24 cellular contexts compared by ENCODE assay signal in genomic region chr1:72869873-72870272, GRCh38.
DNase-seq lines count a peak whose midpoint lies in the region; ATAC-seq, FAIRE-seq and TF ChIP-seq lines count a peak whose summit lies in the region.
"Had no signal": no experiment of that assay in that cellular context is flagged by ENCODE, and none has a peak within 500 bp of the region (broad histone marks: within the 10 kb centered on the region; RNA-seq: fewer than 3 reads in every experiment).

No MANE protein-coding gene starts in this region.

- peak overlapping the region; percentile 26 for H2AFZ ChIP-seq in neuronal stem cell (ENCODE audit: low read length)

- no peak overlapping the region for H4K8ac ChIP-seq in neuronal stem cell (ENCODE audit: low read depth, low read length)

- FAIRE-seq in D721Med (lab: Jason Lieb, UNC), result no peak
- FAIRE-seq: A204.1, GM12878, GM12892, GM18507 had no signal

- H3K9me3 ChIP-seq in A673 (ENCODE audit: low read depth, low read length, poor library complexity, severe bottlenecking), result peaks cover 2% of the 10 kb centered on the region
- H3K9me3 ChIP-seq in SK-N-MC (ENCODE audit: low read depth, low read length), result no peaks in the 10 kb centered on the region
- no peaks in the 10 kb centered on the region for H3K9me3 ChIP-seq in neuronal stem cell (replicated peaks in 1 of 2; ENCODE audit: control insufficient read depth in 2 of 2, insufficient read depth in 1 of 2, low read depth in 1 of 2, low read length in 2 of 2)
- no peaks in the 10 kb centered on the region for H3K9me3 ChIP-seq in psoas muscle
- H3K9me3 ChIP-seq: BLaER1 treated with 17β-estradiol and CSF1 and Interleukin-3, amounts not matched to agents 10 nM and 100 nM; Caco-2 had no signal

- CTCF ChIA-PET in A673 (lab: Charles Lee), result interaction anchor here (1.6 kb wide), 1 partner anchor 164 kb away, joined by 8 read pairs; no protein-coding TSS in a partner anchor

- POLR2A ChIA-PET in A673 (lab: Charles Lee; ENCODE audit: low non-redundant PET), result interaction anchor here (1.0 kb wide), 2 partner anchors 161 to 164 kb away, joined by 4 to 24 read pairs; no protein-coding TSS in a partner anchor

- intact Hi-C loops in A673 (cut with micrococcal nuclease; ENCODE audit: unreplicated experiment) (loop anchor here (1.0 to 10.0 kb wide), 4 partner anchors 165 to 955 kb away; no protein-coding TSS in a partner anchor), psoas muscle (cut with DNase I) (no loop called here)

- H3K4me3 ChIP-seq in A673 (ENCODE audit: low read depth, low read length, poor library complexity, severe bottlenecking) (no peak overlapping the region), SK-N-MC (no peak overlapping the region), neuronal stem cell (ENCODE audit: low read length in 2 of 2) (no peak overlapping the region), psoas muscle (no peak overlapping the region)
- H3K4me3 ChIP-seq: BLaER1 treated with 17β-estradiol and CSF1 and Interleukin-3, amounts not matched to agents 10 nM and 100 nM; GM12878 had no signal

- H3K4ac ChIP-seq in neuronal stem cell (ENCODE audit: low read length), result no peak overlapping the region

- no peak overlapping the region for H3K9ac ChIP-seq in SK-N-MC (ENCODE audit: insufficient read length)
- no peak overlapping the region for H3K9ac ChIP-seq in neuronal stem cell (ENCODE audit: low read depth, low read length, poor library complexity)
- H3K9ac ChIP-seq: BLaER1 treated with 17β-estradiol and CSF1 and Interleukin-3, amounts not matched to agents 10 nM and 100 nM had no signal

- no peak overlapping the region for H3K18ac ChIP-seq in neuronal stem cell (ENCODE audit: low read length)

- TF ChIP-seq CTCF in A673 (conservative IDR thresholded peaks at IDR 0.05; ENCODE audit: low read depth, low read length) (no peak), D721Med (IDR thresholded peaks at IDR 0.05; ENCODE audit: insufficient read depth, missing control alignments) (no peak), psoas muscle (IDR thresholded peaks at IDR 0.05) (no peak)

- no peaks in the 10 kb centered on the region for H3K79me1 ChIP-seq in neuronal stem cell (ENCODE audit: low read depth, low read length)

- H3K4me1 ChIP-seq in A673 (ENCODE audit: insufficient read depth, low read length, poor library complexity, severe bottlenecking) (peaks cover 31% of the 10 kb centered on the region), neuronal stem cell (ENCODE audit: control insufficient read depth in 2 of 2, insufficient read depth in 1 of 2, low read depth in 1 of 2, low read length in 2 of 2) (no peaks in the 10 kb centered on the region), psoas muscle (no peaks in the 10 kb centered on the region)
- H3K4me1 ChIP-seq: BLaER1 treated with 17β-estradiol and CSF1 and Interleukin-3, amounts not matched to agents 10 nM and 100 nM; Caco-2 had no signal

- peak overlapping the region; percentile 84 for H3K27ac ChIP-seq in A673 (ENCODE audit: low read depth, low read length, poor library complexity, severe bottlenecking)
- peak overlapping the region; percentile 90 for H3K27ac ChIP-seq in SK-N-MC
- H3K27ac ChIP-seq in neuronal stem cell (replicated peaks; ENCODE audit: low read length), result no peak overlapping the region
- no peak overlapping the region for H3K27ac ChIP-seq in psoas muscle
- H3K27ac ChIP-seq: BLaER1 treated with 17β-estradiol and CSF1 and Interleukin-3, amounts not matched to agents 10 nM and 100 nM; C4-2B had no signal

- BruUV-seq in A673 (replicated peaks; lab: Mats Ljungman, UMichigan), result no TSS peak

- H3K4me2 ChIP-seq in neuronal stem cell (ENCODE audit: insufficient read depth, low read length, poor library complexity, severe bottlenecking), result no peak overlapping the region
- H3K4me2 ChIP-seq: BLaER1 treated with 17β-estradiol and CSF1 and Interleukin-3, amounts not matched to agents 10 nM and 100 nM had no signal

- no peaks in the 10 kb centered on the region for H3K36me3 ChIP-seq in A673 (ENCODE audit: insufficient read depth, low read length, poor library complexity, severe bottlenecking)
- H3K36me3 ChIP-seq in SK-N-MC (ENCODE audit: insufficient read depth, low read length), result no peaks in the 10 kb centered on the region
- no peaks in the 10 kb centered on the region for H3K36me3 ChIP-seq in neuronal stem cell (replicated peaks in 1 of 2; ENCODE audit: control insufficient read depth in 2 of 2, insufficient read depth in 2 of 2, low read length in 2 of 2)
- H3K36me3 ChIP-seq in psoas muscle (ENCODE audit: insufficient read depth in 1 of 2, low read depth in 1 of 2), result no peaks in the 10 kb centered on the region
- H3K36me3 ChIP-seq: BLaER1 treated with 17β-estradiol and CSF1 and Interleukin-3, amounts not matched to agents 10 nM and 100 nM had no signal

- no peak overlapping the region for H2BK12ac ChIP-seq in neuronal stem cell (ENCODE audit: low read length)

- no peak overlapping the region for H2BK15ac ChIP-seq in neuronal stem cell (ENCODE audit: low read length)

- H3K14ac ChIP-seq in neuronal stem cell (ENCODE audit: low read length), result no peak overlapping the region

- no peak overlapping the region for H4K91ac ChIP-seq in neuronal stem cell (ENCODE audit: low read depth, low read length, poor library complexity)

- H3K23ac ChIP-seq in neuronal stem cell (ENCODE audit: low read depth, low read length, poor library complexity), result no peak overlapping the region

- peak; percentile 80 for DNase-seq in A673 (ENCODE audit: low spot score)
- peak; percentile 45 for DNase-seq in SK-N-MC (ENCODE audit: low read depth, low spot score)
- no peak for DNase-seq in neuronal stem cell (ENCODE audit: low spot score)
- no peak for DNase-seq in D721Med (ENCODE audit: insufficient read length, low spot score)
- DNase-seq in psoas muscle, result no peak
- DNase-seq: 8988T; AML-193; Caco-2; Calu3; CD4-positive, alpha-beta T cell; CD8-positive, alpha-beta T cell; DMS153; DMS53; DMS79; DND-41; EL; GDM1 had no signal

- H2BK5ac ChIP-seq in neuronal stem cell (ENCODE audit: low read length), result no peak overlapping the region

- no peak overlapping the region for H2AK5ac ChIP-seq in neuronal stem cell (ENCODE audit: low read depth, low read length)

- ATAC-seq in activated CD4-positive, CD25-positive, alpha-beta regulatory T cell treated with anti-CD3 and anti-CD28 coated beads, Interleukin-2, amount 50 U/mL, for 24 hours, result no peak
- no peak for ATAC-seq in psoas muscle
- ATAC-seq: CD8-positive, alpha-beta T cell; GM12878 had no signal

- H2BK120ac ChIP-seq in neuronal stem cell (ENCODE audit: low read depth, low read length), result no peak overlapping the region

- H3K27me3 ChIP-seq in A673 (replicated peaks; ENCODE audit: insufficient read depth, low read depth, low read length, poor library complexity) (no peaks in the 10 kb centered on the region), neuronal stem cell (ENCODE audit: control insufficient read depth in 3 of 3, insufficient read depth in 3 of 3, low read depth in 1 of 3, low read length in 3 of 3) (no peaks in the 10 kb centered on the region), psoas muscle (ENCODE audit: insufficient read depth in 3 of 3, low read length in 2 of 3) (no peaks in the 10 kb centered on the region)
- H3K27me3 ChIP-seq: BLaER1 treated with 17β-estradiol and CSF1 and Interleukin-3, amounts not matched to agents 10 nM and 100 nM had no signal

Comparison
In these comparisons a context has a peak if more than half of its experiments do, and no peak if none do; other contexts are left out.
1. DNase-seq: peak in A673 (single experiment) and SK-N-MC (single experiment); none in neuronal stem cell (single experiment), D721Med (single experiment) and psoas muscle (0 of 2).
2. H3K27ac ChIP-seq: peak in A673 (single experiment) and SK-N-MC (single experiment); none in neuronal stem cell (single experiment) and psoas muscle (single experiment).